Comparison of ENCODE assay signal across 1 cellular context in genomic region chr17:39674702-39675389, GRCh38.
TF ChIP-seq lines count a peak whose summit lies in the region.

No MANE protein-coding gene starts in this region.

TF ChIP-seq in HCT116, 20 proteins besides CTCF, POLR2A, EP300 and RAD21 (continued from another document):
- TF ChIP-seq, protein P1, sequence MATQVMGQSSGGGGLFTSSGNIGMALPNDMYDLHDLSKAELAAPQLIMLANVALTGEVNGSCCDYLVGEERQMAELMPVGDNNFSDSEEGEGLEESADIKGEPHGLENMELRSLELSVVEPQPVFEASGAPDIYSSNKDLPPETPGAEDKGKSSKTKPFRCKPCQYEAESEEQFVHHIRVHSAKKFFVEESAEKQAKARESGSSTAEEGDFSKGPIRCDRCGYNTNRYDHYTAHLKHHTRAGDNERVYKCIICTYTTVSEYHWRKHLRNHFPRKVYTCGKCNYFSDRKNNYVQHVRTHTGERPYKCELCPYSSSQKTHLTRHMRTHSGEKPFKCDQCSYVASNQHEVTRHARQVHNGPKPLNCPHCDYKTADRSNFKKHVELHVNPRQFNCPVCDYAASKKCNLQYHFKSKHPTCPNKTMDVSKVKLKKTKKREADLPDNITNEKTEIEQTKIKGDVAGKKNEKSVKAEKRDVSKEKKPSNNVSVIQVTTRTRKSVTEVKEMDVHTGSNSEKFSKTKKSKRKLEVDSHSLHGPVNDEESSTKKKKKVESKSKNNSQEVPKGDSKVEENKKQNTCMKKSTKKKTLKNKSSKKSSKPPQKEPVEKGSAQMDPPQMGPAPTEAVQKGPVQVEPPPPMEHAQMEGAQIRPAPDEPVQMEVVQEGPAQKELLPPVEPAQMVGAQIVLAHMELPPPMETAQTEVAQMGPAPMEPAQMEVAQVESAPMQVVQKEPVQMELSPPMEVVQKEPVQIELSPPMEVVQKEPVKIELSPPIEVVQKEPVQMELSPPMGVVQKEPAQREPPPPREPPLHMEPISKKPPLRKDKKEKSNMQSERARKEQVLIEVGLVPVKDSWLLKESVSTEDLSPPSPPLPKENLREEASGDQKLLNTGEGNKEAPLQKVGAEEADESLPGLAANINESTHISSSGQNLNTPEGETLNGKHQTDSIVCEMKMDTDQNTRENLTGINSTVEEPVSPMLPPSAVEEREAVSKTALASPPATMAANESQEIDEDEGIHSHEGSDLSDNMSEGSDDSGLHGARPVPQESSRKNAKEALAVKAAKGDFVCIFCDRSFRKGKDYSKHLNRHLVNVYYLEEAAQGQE (IDR thresholded peaks at IDR 0.05; ENCODE audit: low read depth) = no peak
